ENCODE assay signal across 1 cellular context in genomic region chr11:62260261-62260953, GRCh38.
A peak's percentile ranks its signal among the peaks of the same experiment; 100 is the strongest.
TF ChIP-seq lines count a peak whose summit lies in the region.

No MANE protein-coding gene starts in this region.

TF ChIP-seq in HepG2, 621 proteins besides CTCF, POLR2A, EP300 and RAD21 (continued from another document and continues in another):
- TF ChIP-seq PRDM10 (CRISPR knock-in tag; IDR thresholded peaks at IDR 0.05; ENCODE audit: low read depth) (no peak), NFYC (CRISPR knock-in tag; IDR thresholded peaks at IDR 0.05) (no peak; the same call in 1 of the 2 replicates), KLF9 (CRISPR knock-in tag; IDR thresholded peaks at IDR 0.05; ENCODE audit: low read depth) (no peak), NFYB (CRISPR knock-in tag; IDR thresholded peaks at IDR 0.05) (no peak), TRIM24 (CRISPR knock-in tag; IDR thresholded peaks at IDR 0.05) (peak; percentile 69; the same call in 1 of the 2 replicates), NFE2L2 (IDR thresholded peaks at IDR 0.05; ENCODE audit: low read length) (no peak), FUBP1 (CRISPR knock-in tag; IDR thresholded peaks at IDR 0.05; ENCODE audit: borderline replicate concordance) (no peak), JDP2 (CRISPR knock-in tag; IDR thresholded peaks at IDR 0.05; ENCODE audit: borderline replicate concordance) (no peak), HOXA5 (CRISPR knock-in tag; IDR thresholded peaks at IDR 0.05) (peak; percentile 80; the same call in 1 of the 2 replicates), ZNF136 (CRISPR knock-in tag; IDR thresholded peaks at IDR 0.05; ENCODE audit: low read depth) (no peak; the same call in 1 of the 2 replicates), ZNF670 (CRISPR knock-in tag; IDR thresholded peaks at IDR 0.05; ENCODE audit: borderline replicate concordance) (0 out of 2 replicates have a peak, but pooled peaks have one; percentile 44), ZNF615 (CRISPR knock-in tag; IDR thresholded peaks at IDR 0.05; ENCODE audit: borderline replicate concordance) (no peak), SRSF9 (IDR thresholded peaks at IDR 0.05; ENCODE audit: borderline replicate concordance, insufficient read depth, low read depth, low read length, poor library complexity, severe bottlenecking) (no peak), ZNF790 (CRISPR knock-in tag; IDR thresholded peaks at IDR 0.05; ENCODE audit: borderline replicate concordance) (no peak), ZNF441 (CRISPR knock-in tag; IDR thresholded peaks at IDR 0.05; ENCODE audit: borderline replicate concordance) (no peak), PBX2 (CRISPR knock-in tag; IDR thresholded peaks at IDR 0.05) (no peak), NFRKB (IDR thresholded peaks at IDR 0.05) (no peak), PHF5A (CRISPR knock-in tag; IDR thresholded peaks at IDR 0.05; ENCODE audit: low read depth, unreplicated experiment) (peak; percentile 85), ZNF850 (CRISPR knock-in tag; conservative IDR thresholded peaks at IDR 0.05) (no peak), PAF1 (CRISPR knock-in tag; IDR thresholded peaks at IDR 0.05) (no peak), THYN1 (CRISPR knock-in tag; IDR thresholded peaks at IDR 0.05; ENCODE audit: borderline replicate concordance, low read depth) (no peak), ZNF317 (CRISPR knock-in tag; IDR thresholded peaks at IDR 0.05) (no peak), SALL1 (CRISPR knock-in tag; IDR thresholded peaks at IDR 0.05) (peak; percentile 83; the same call in 1 of the 2 replicates), ZSCAN29 (CRISPR knock-in tag; conservative IDR thresholded peaks at IDR 0.05) (peak; percentile 73; the same call in 1 of the 2 replicates), CC2D1A (CRISPR knock-in tag; IDR thresholded peaks at IDR 0.05) (no peak), DRAP1 (CRISPR knock-in tag; IDR thresholded peaks at IDR 0.05) (no peak), SRY (CRISPR knock-in tag; IDR thresholded peaks at IDR 0.05) (no peak), ZMYM4 (CRISPR knock-in tag; IDR thresholded peaks at IDR 0.05) (peak; percentile 60), PRDM15 (CRISPR knock-in tag; IDR thresholded peaks at IDR 0.05) (no peak), HHEX (CRISPR knock-in tag; IDR thresholded peaks at IDR 0.05) (peak; percentile 84), THAP11 (CRISPR knock-in tag; IDR thresholded peaks at IDR 0.05) (peak; percentile 72), ELF1 (CRISPR knock-in tag; IDR thresholded peaks at IDR 0.05) (no peak), STAT6 (CRISPR knock-in tag; IDR thresholded peaks at IDR 0.05; ENCODE audit: borderline replicate concordance) (no peak), ZNF326 (CRISPR knock-in tag; IDR thresholded peaks at IDR 0.05; ENCODE audit: borderline replicate concordance) (no peak), SRSF1 (optimal IDR thresholded peaks at IDR 0.05; ENCODE audit: low read depth, low read length) (no peak), TERF1 (CRISPR knock-in tag; IDR thresholded peaks at IDR 0.05) (no peak), SNAPC4 (CRISPR knock-in tag; IDR thresholded peaks at IDR 0.05) (no peak), ZNF496 (CRISPR knock-in tag; IDR thresholded peaks at IDR 0.05; ENCODE audit: insufficient replicate concordance) (no peak), CENPBD1 (CRISPR knock-in tag; IDR thresholded peaks at IDR 0.05; ENCODE audit: borderline replicate concordance, low read depth) (no peak), SYNCRIP (IDR thresholded peaks at IDR 0.05; ENCODE audit: insufficient read depth, low read depth, low read length) (no peak), ZNF10 (CRISPR knock-in tag; IDR thresholded peaks at IDR 0.05; ENCODE audit: borderline replicate concordance, low read depth) (no peak), HDAC6 (IDR thresholded peaks at IDR 0.05; ENCODE audit: low read depth, low read length) (no peak), ZNF720 (CRISPR knock-in tag; IDR thresholded peaks at IDR 0.05) (no peak), ZNF205 (CRISPR knock-in tag; IDR thresholded peaks at IDR 0.05) (no peak), GATAD1 (CRISPR knock-in tag; IDR thresholded peaks at IDR 0.05) (peak; percentile 56; the same call in 1 of the 2 replicates)
